2 cellular contexts compared by ENCODE assay signal in genomic region chr17:5443728-5444127, GRCh38.
TF ChIP-seq lines count a peak whose summit lies in the region.

No MANE protein-coding gene starts in this region.

TF ChIP-seq in A549, 52 proteins besides CTCF, POLR2A, EP300 and RAD21:
- TF ChIP-seq KDM1A (IDR thresholded peaks at IDR 0.05; ENCODE audit: low read depth) (peak; percentile 64; the same call in 1 of the 2 replicates), HDAC2 (IDR thresholded peaks at IDR 0.05) (peak; percentile 80; the same call in 1 of the 2 replicates), HOXA7 (CRISPR knock-in tag; IDR thresholded peaks at IDR 0.05) (no peak)
TF ChIP-seq in A549: peak in this region for 2.

TF ChIP-seq in K562, 482 proteins besides CTCF, POLR2A, EP300 and RAD21:
- 0 out of 2 replicates have a peak, but pooled peaks have one; percentile 42 for TF ChIP-seq ADNP (tag; IDR thresholded peaks at IDR 0.05)
- TF ChIP-seq ZBTB33 (CRISPR knock-in tag; IDR thresholded peaks at IDR 0.05), result no peak
- TF ChIP-seq CREB3L1 (IDR thresholded peaks at IDR 0.05; ENCODE audit: borderline replicate concordance, low read depth), result no peak
- TF ChIP-seq MEIS2 (IDR thresholded peaks at IDR 0.05; ENCODE audit: partially characterized antibody), result no peak
- TF ChIP-seq RBM25 (IDR thresholded peaks at IDR 0.05; ENCODE audit: low read depth, low read length, severe bottlenecking), result peak; percentile 66
- no peak for TF ChIP-seq CAMTA2 (CRISPR knock-in tag; conservative IDR thresholded peaks at IDR 0.05)
- TF ChIP-seq RCOR1 (IDR thresholded peaks at IDR 0.05; ENCODE audit: borderline replicate concordance in 1 of 2, low read depth in 2 of 2, low read length in 2 of 2), result peak in 1 of 2 experiments; percentile 20; a peak in 1 of 4 replicates
- peak; percentile 57; the same call in 1 of the 2 replicates for TF ChIP-seq BCOR (IDR thresholded peaks at IDR 0.05)
